ENCODE assay signal across 21 cellular contexts in the genomic region with DNA sequence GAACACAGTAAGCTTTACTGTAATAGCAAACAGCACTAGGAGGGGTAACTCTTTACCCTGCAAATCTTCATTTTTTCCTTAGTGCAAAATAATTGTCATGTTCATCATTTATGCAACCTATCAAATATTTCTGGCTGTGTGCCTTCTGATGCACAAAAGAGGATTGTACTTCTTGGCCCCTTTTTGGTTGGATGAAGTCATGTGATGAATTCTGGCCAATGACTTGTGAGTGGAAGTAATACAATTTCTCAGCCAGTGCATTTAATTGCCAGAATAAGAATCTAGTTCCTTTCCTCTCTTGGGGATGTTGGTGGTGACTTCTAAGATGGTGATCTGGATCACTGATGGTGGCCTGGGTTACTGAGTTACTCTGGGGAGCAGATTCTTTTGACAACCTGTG.
"Had no signal": no experiment of that assay in that cellular context is flagged by ENCODE, and none has a peak within 500 bp of the region (broad histone marks: within the 10 kb centered on the region; RNA-seq: fewer than 3 reads in every experiment).

No MANE protein-coding gene starts in this region.

- H3K4me3 Mint-ChIP-seq: dendritic cell treated with granulocyte-macrophage colony-stimulating factor and Interleukin-4, amounts not matched to agents 40 ng/mL and 50 ng/mL, for 4 days; effector memory CD8-positive, alpha-beta T cell; naive thymus-derived CD4-positive, alpha-beta T cell; nephron progenitor cell; type B pancreatic cell had no signal

- H3K27ac Mint-ChIP-seq: dendritic cell treated with granulocyte-macrophage colony-stimulating factor and Interleukin-4, amounts not matched to agents 40 ng/mL and 50 ng/mL, for 4 days; effector memory CD8-positive, alpha-beta T cell; naive thymus-derived CD4-positive, alpha-beta T cell; nephron progenitor cell; type B pancreatic cell had no signal

- H3K27me3 ChIP-seq: esophagus squamous epithelium, hepatocyte, right atrium auricular region, sigmoid colon, stomach had no signal

- H3K36me3 ChIP-seq: esophagus squamous epithelium, neutrophil, right atrium auricular region, sigmoid colon, stomach had no signal

- H3K4me1 ChIP-seq: foreskin keratinocyte, sigmoid colon had no signal

- H3K27ac ChIP-seq: epithelial cell of prostate, foreskin keratinocyte, hepatocyte, neutrophil, sigmoid colon, stomach had no signal

- H3K36me3 Mint-ChIP-seq: naive thymus-derived CD4-positive, alpha-beta T cell; type B pancreatic cell had no signal

- ATAC-seq: effector memory CD8-positive, alpha-beta T cell; foreskin keratinocyte; naive thymus-derived CD4-positive, alpha-beta T cell had no signal

- H3K4me2 ChIP-seq: hepatocyte had no signal

- H3K9me3 Mint-ChIP-seq: dendritic cell treated with granulocyte-macrophage colony-stimulating factor and Interleukin-4, amounts not matched to agents 40 ng/mL and 50 ng/mL, for 4 days; nephron progenitor cell; type B pancreatic cell had no signal

- H3K4me3 ChIP-seq: esophagus squamous epithelium, hepatocyte, lung, right atrium auricular region, sigmoid colon, stomach had no signal

- H2AFZ ChIP-seq: hepatocyte had no signal

- H3K79me2 ChIP-seq: hepatocyte had no signal

- DNase-seq: effector memory CD8-positive, alpha-beta T cell; esophagus squamous epithelium; head of caudate nucleus; kidney; left ventricle myocardium superior; naive thymus-derived CD4-positive, alpha-beta T cell; nephron progenitor cell; posterior cingulate gyrus; sigmoid colon; stimulated activated CD4-positive, alpha-beta T cell treated with anti-CD3 and anti-CD28 coated beads, Interleukin-12 subunit alpha, Interleukin-12 subunit beta, amount 100 ng/mL, for 4 hours; stimulated activated naive CD4-positive, alpha-beta T cell; stomach; substantia nigra had no signal

- H3K9me3 ChIP-seq: esophagus squamous epithelium, neutrophil, right atrium auricular region, sigmoid colon, stomach had no signal
